ENCODE assay signal across 10 cellular contexts in genomic region chr4:85762204-85762884, GRCh38.
DNase-seq lines count a peak whose midpoint lies in the region; ATAC-seq, FAIRE-seq and TF ChIP-seq lines count a peak whose summit lies in the region.
"Had no signal": no experiment of that assay in that cellular context is flagged by ENCODE, and none has a peak within 500 bp of the region (broad histone marks: within the 10 kb centered on the region; RNA-seq: fewer than 3 reads in every experiment).

No MANE protein-coding gene starts in this region.

- H2BK12ac ChIP-seq in mesenchymal stem cell (ENCODE audit: low read length in 2 of 2): no peak overlapping the region

- TF ChIP-seq CTCF in heart left ventricle (IDR thresholded peaks at IDR 0.05) (no peak), endothelial cell of umbilical vein (IDR thresholded peaks at IDR 0.05; ENCODE audit: extremely low read depth in 1 of 2, insufficient read depth in 1 of 2, low read depth in 1 of 2, low read length in 2 of 2) (no peak), upper lobe of right lung (IDR thresholded peaks at IDR 0.05) (no peak)
- no peak for TF ChIP-seq CTCF in CD8-positive, alpha-beta T cell (IDR thresholded peaks at IDR 0.05)

- no peak overlapping the region for H3K27ac Mint-ChIP-seq in activated naive CD4-positive, alpha-beta T cell treated with anti-CD3 and anti-CD28 coated beads for 36 hours
- H3K27ac Mint-ChIP-seq in CD8-positive, alpha-beta T cell: no peak overlapping the region
- H3K27ac Mint-ChIP-seq: naive thymus-derived CD8-positive, alpha-beta T cell had no signal

- H3K4ac ChIP-seq in mesenchymal stem cell (ENCODE audit: low read depth in 1 of 2, low read length in 2 of 2): peak overlapping the region in 1 of 2 experiments; percentile 58

- peak; percentile 78 for FAIRE-seq in endothelial cell of umbilical vein (lab: Jason Lieb, UNC)

- CTCF ChIA-PET in endothelial cell of umbilical vein (lab: Charles Lee): interaction anchor here (0.7 to 3.2 kb wide), 24 partner anchors 11 to 678 kb away, joined by 3 to 73 read pairs (median 4); no protein-coding TSS in a partner anchor
- CTCF ChIA-PET in activated naive CD4-positive, alpha-beta T cell treated with anti-CD3 and anti-CD28 coated beads for 36 hours (lab: Charles Lee): no interaction called here
- CTCF ChIA-PET in CD8-positive, alpha-beta T cell (lab: Charles Lee): no interaction called here

- peaks cover 25% of the 10 kb centered on the region for H3K79me2 ChIP-seq in endothelial cell of umbilical vein (ENCODE audit: control insufficient read depth, insufficient read depth, low read length)

- no peak overlapping the region for H3K14ac ChIP-seq in mesenchymal stem cell (ENCODE audit: low read length in 2 of 2)

- ATAC-seq in heart left ventricle (peak in 2 of 4 donors; percentile 69 to 72), upper lobe of right lung (no peak)
- ATAC-seq in CD8-positive, alpha-beta T cell: no peak
- ATAC-seq: naive thymus-derived CD8-positive, alpha-beta T cell had no signal

- H3K23ac ChIP-seq in mesenchymal stem cell (ENCODE audit: low read length in 2 of 2): no peak overlapping the region

- intact Hi-C loops in heart left ventricle (cut with DNase I): loop anchor here in 2 of 10 donors (5.0 kb wide), 2 partner anchors 205 to 280 kb away; no protein-coding TSS in a partner anchor
- intact Hi-C loops in cardiac septum (cut with DNase I): no loop called here
- intact Hi-C loops in endothelial cell of umbilical vein (cut with micrococcal nuclease): loop anchor here (1.0 kb wide), 6 partner anchors 14 to 274 kb away; no protein-coding TSS in a partner anchor
- intact Hi-C loops in upper lobe of right lung (cut with DNase I): no loop called here
- intact Hi-C loops in activated naive CD4-positive, alpha-beta T cell treated with anti-CD3 and anti-CD28 coated beads for 36 hours (cut with micrococcal nuclease): no loop called here
- intact Hi-C loops in CD8-positive, alpha-beta T cell (cut with DNase I, micrococcal nuclease): no loop called here

- H2AFZ ChIP-seq in endothelial cell of umbilical vein (ENCODE audit: low read depth, low read length) (no peak overlapping the region), mesenchymal stem cell (ENCODE audit: low read depth, low read length) (no peak overlapping the region)

- H3K36me3 ChIP-seq in heart left ventricle: no peaks in the 10 kb centered on the region
- H3K36me3 ChIP-seq in endothelial cell of umbilical vein (ENCODE audit: control insufficient read depth in 2 of 2, extremely low read depth in 1 of 2, insufficient read depth in 2 of 2, low read length in 2 of 2): no peaks in the 10 kb centered on the region
- H3K36me3 ChIP-seq in mesenchymal stem cell (ENCODE audit: control insufficient read depth in 1 of 2, insufficient read depth in 2 of 2, low read depth in 1 of 2, low read length in 2 of 2): no peaks in the 10 kb centered on the region
- no peaks in the 10 kb centered on the region for H3K36me3 ChIP-seq in upper lobe of right lung
- H3K36me3 ChIP-seq in CD8-positive, alpha-beta T cell (ENCODE audit: insufficient read depth, low read length): no peaks in the 10 kb centered on the region

- TF ChIP-seq POLR2A in heart left ventricle (IDR thresholded peaks at IDR 0.05) (no peak), endothelial cell of umbilical vein (IDR thresholded peaks at IDR 0.05; ENCODE audit: low read depth, low read length) (peak; percentile 42)

- POLR2A ChIA-PET in endothelial cell of umbilical vein (lab: Charles Lee): interaction anchor here (0.6 to 2.3 kb wide), 6 partner anchors 12 to 303 kb away, joined by 3 to 43 read pairs (median 6); no protein-coding TSS in a partner anchor
- POLR2A ChIA-PET in CD8-positive, alpha-beta T cell (lab: Charles Lee): no interaction called here

- H3K36me3 Mint-ChIP-seq in activated naive CD4-positive, alpha-beta T cell treated with anti-CD3 and anti-CD28 coated beads for 36 hours (ENCODE audit: low read depth): no peaks in the 10 kb centered on the region
- no peaks in the 10 kb centered on the region for H3K36me3 Mint-ChIP-seq in CD8-positive, alpha-beta T cell
- H3K36me3 Mint-ChIP-seq: naive thymus-derived CD8-positive, alpha-beta T cell had no signal

- H3K4me2 ChIP-seq in endothelial cell of umbilical vein (ENCODE audit: insufficient read depth, low read length): peak overlapping the region; percentile 93
- no peak overlapping the region for H3K4me2 ChIP-seq in mesenchymal stem cell (ENCODE audit: low read length, poor library complexity, severe bottlenecking)

- no peaks in the 10 kb centered on the region for H4K20me1 ChIP-seq in endothelial cell of umbilical vein (replicated peaks; ENCODE audit: control insufficient read depth, extremely low read depth, insufficient read depth, low read length)

- H3K9me1 ChIP-seq in endothelial cell of umbilical vein (replicated peaks; ENCODE audit: control insufficient read depth, extremely low read depth, insufficient read depth, low read length): no peaks in the 10 kb centered on the region

- dilution Hi-C loops in endothelial cell of umbilical vein (cut with MboI; ENCODE audit: extremely low pct_ligation_motif_present, low sequenced_read_pairs): no loop called here

- TSS peak; percentile 72 for BruUV-seq in endothelial cell of umbilical vein (replicated peaks; lab: Mats Ljungman, UMichigan)

- no peaks in the 10 kb centered on the region for H3K27me3 Mint-ChIP-seq in activated naive CD4-positive, alpha-beta T cell treated with anti-CD3 and anti-CD28 coated beads for 36 hours (ENCODE audit: low read depth)
- no peaks in the 10 kb centered on the region for H3K27me3 Mint-ChIP-seq in CD8-positive, alpha-beta T cell (ENCODE audit: low read depth)
- H3K27me3 Mint-ChIP-seq: naive thymus-derived CD8-positive, alpha-beta T cell had no signal

- WGBS in heart left ventricle, 4 donors: 32 to 45% (median 38%) methylated on average over 6 of the region's 6 CpGs
- WGBS in mesenchymal stem cell: 0% methylated on average over 3 of the region's 6 CpGs

- H3K27ac ChIP-seq in heart left ventricle (peak overlapping the region in 11 of 12 donors; percentile 22 to 61 (median 36)), endothelial cell of umbilical vein (ENCODE audit: insufficient read depth, low read depth, low read length) (peak overlapping the region; percentile 90), mesenchymal stem cell (ENCODE audit: low read length, poor library complexity, severe bottlenecking) (no peak overlapping the region), upper lobe of right lung (peak overlapping the region; percentile 73)
- H3K27ac ChIP-seq in CD8-positive, alpha-beta T cell (ENCODE audit: low read depth, low read length): no peak overlapping the region

- H3K4me1 Mint-ChIP-seq in activated naive CD4-positive, alpha-beta T cell treated with anti-CD3 and anti-CD28 coated beads for 36 hours (ENCODE audit: low read depth): no peaks in the 10 kb centered on the region
- H3K4me1 Mint-ChIP-seq in CD8-positive, alpha-beta T cell (ENCODE audit: low read depth): no peaks in the 10 kb centered on the region
- H3K4me1 Mint-ChIP-seq: naive thymus-derived CD8-positive, alpha-beta T cell had no signal

- H3K9me3 Mint-ChIP-seq in activated naive CD4-positive, alpha-beta T cell treated with anti-CD3 and anti-CD28 coated beads for 36 hours: no peaks in the 10 kb centered on the region
- no peaks in the 10 kb centered on the region for H3K9me3 Mint-ChIP-seq in CD8-positive, alpha-beta T cell
- H3K9me3 Mint-ChIP-seq: naive thymus-derived CD8-positive, alpha-beta T cell had no signal

- no peak overlapping the region for H2BK120ac ChIP-seq in mesenchymal stem cell (ENCODE audit: low read depth, low read length)

- peaks cover 0 to 37% (median 20%) of the 10 kb centered on the region in 12 donors for H3K4me1 ChIP-seq in heart left ventricle
- H3K4me1 ChIP-seq in endothelial cell of umbilical vein (ENCODE audit: control insufficient read depth, extremely low read depth, insufficient read depth, low read length): peaks cover 53% of the 10 kb centered on the region
- peaks cover 3% of the 10 kb centered on the region for H3K4me1 ChIP-seq in mesenchymal stem cell (ENCODE audit: control insufficient read depth, insufficient read depth, low read depth, low read length)
- peaks cover 5% of the 10 kb centered on the region for H3K4me1 ChIP-seq in upper lobe of right lung
- no peaks in the 10 kb centered on the region for H3K4me1 ChIP-seq in CD8-positive, alpha-beta T cell (ENCODE audit: insufficient read depth, low read length)

- peak overlapping the region in 1 of 12 donors; percentile 3 for H3K4me3 ChIP-seq in heart left ventricle
- H3K4me3 ChIP-seq in endothelial cell of umbilical vein (replicated peaks in 1 of 3; ENCODE audit: insufficient read depth in 1 of 3, low read depth in 1 of 3, low read length in 3 of 3): peak overlapping the region in 2 of 3 experiments; percentile 21 to 60
- no peak overlapping the region for H3K4me3 ChIP-seq in mesenchymal stem cell (ENCODE audit: insufficient read depth in 1 of 2, low read depth in 1 of 2, low read length in 2 of 2)
- H3K4me3 ChIP-seq in upper lobe of right lung: peak overlapping the region; percentile 14
- no peak overlapping the region for H3K4me3 ChIP-seq in CD8-positive, alpha-beta T cell (ENCODE audit: low read depth, low read length)

- H3K9ac ChIP-seq in endothelial cell of umbilical vein (replicated peaks; ENCODE audit: extremely low read depth, insufficient read depth, low read length) (peak overlapping the region; percentile 93), mesenchymal stem cell (ENCODE audit: low read length) (peak overlapping the region; percentile 87)

- peak in 1 of 5 donors; percentile 31 for DNase-seq in heart left ventricle
- DNase-seq in cardiac septum (ENCODE audit: low spot score): no peak
- peak; percentile 99 for DNase-seq in endothelial cell of umbilical vein (ENCODE audit: low read depth, low spot score)
- peak; percentile 80 for DNase-seq in mesenchymal stem cell
- no peak for DNase-seq in upper lobe of right lung
- no peak for DNase-seq in activated naive CD4-positive, alpha-beta T cell treated with anti-CD3 and anti-CD28 coated beads for 36 hours
- DNase-seq in RKO (ENCODE audit: low spot score): no peak
- DNase-seq in CD8-positive, alpha-beta T cell: no peak
- DNase-seq: naive thymus-derived CD8-positive, alpha-beta T cell; stimulated activated CD4-positive, alpha-beta T cell treated with anti-CD3 and anti-CD28 coated beads, Interleukin-2, amount 100 ng/mL, for 48 hours had no signal

- no peak overlapping the region for H4K91ac ChIP-seq in mesenchymal stem cell (ENCODE audit: low read length)

- no peak overlapping the region for H3K4me3 Mint-ChIP-seq in activated naive CD4-positive, alpha-beta T cell treated with anti-CD3 and anti-CD28 coated beads for 36 hours
- H3K4me3 Mint-ChIP-seq in CD8-positive, alpha-beta T cell: no peak overlapping the region
- H3K4me3 Mint-ChIP-seq: naive thymus-derived CD8-positive, alpha-beta T cell had no signal

- no peaks in the 10 kb centered on the region for H3K79me1 ChIP-seq in mesenchymal stem cell (replicated peaks; ENCODE audit: low read length, poor library complexity, severe bottlenecking)

- H3K27me3 ChIP-seq in heart left ventricle (no peaks in the 10 kb centered on the region), endothelial cell of umbilical vein (ENCODE audit: control insufficient read depth in 2 of 2, insufficient read depth in 2 of 2, low read length in 2 of 2) (no peaks in the 10 kb centered on the region), mesenchymal stem cell (ENCODE audit: control insufficient read depth in 1 of 2, insufficient read depth in 1 of 2, low read length in 2 of 2) (no peaks in the 10 kb centered on the region), upper lobe of right lung (no peaks in the 10 kb centered on the region)
- no peaks in the 10 kb centered on the region for H3K27me3 ChIP-seq in CD8-positive, alpha-beta T cell (ENCODE audit: insufficient read depth, low read length)

- no peak overlapping the region for H2BK15ac ChIP-seq in mesenchymal stem cell (ENCODE audit: low read depth, poor library complexity, severe bottlenecking)

- no peak overlapping the region for H4K8ac ChIP-seq in mesenchymal stem cell (ENCODE audit: low read length)

- H2AK5ac ChIP-seq in mesenchymal stem cell (ENCODE audit: low read length, severe bottlenecking): no peak overlapping the region

- H2BK5ac ChIP-seq in mesenchymal stem cell (ENCODE audit: low read depth, low read length, poor library complexity, severe bottlenecking): no peak overlapping the region

- H3K9me3 ChIP-seq in heart left ventricle (no peaks in the 10 kb centered on the region), endothelial cell of umbilical vein (replicated peaks; ENCODE audit: control insufficient read depth, insufficient read depth, low read length) (no peaks in the 10 kb centered on the region), mesenchymal stem cell (ENCODE audit: control insufficient read depth, low read length) (no peaks in the 10 kb centered on the region), upper lobe of right lung (no peaks in the 10 kb centered on the region)
- no peaks in the 10 kb centered on the region for H3K9me3 ChIP-seq in CD8-positive, alpha-beta T cell (ENCODE audit: low read length)

- no peak overlapping the region for H3K18ac ChIP-seq in mesenchymal stem cell (ENCODE audit: low read depth in 1 of 2, low read length in 2 of 2)

Comparison
In these comparisons a context has a peak if more than half of its experiments do, and no peak if none do; other contexts are left out.
1. DNase-seq: peak in endothelial cell of umbilical vein (single experiment) and mesenchymal stem cell (single experiment); none in cardiac septum (single experiment), upper lobe of right lung (single experiment), activated naive CD4-positive, alpha-beta T cell treated with anti-CD3 and anti-CD28 coated beads for 36 hours (single experiment), RKO (single experiment) and CD8-positive, alpha-beta T cell (0 of 7).
2. H3K27ac ChIP-seq: peak in heart left ventricle (11 of 12), endothelial cell of umbilical vein (single experiment) and upper lobe of right lung (single experiment); none in mesenchymal stem cell (single experiment) and CD8-positive, alpha-beta T cell (single experiment).
3. H3K4me3 ChIP-seq: peak in endothelial cell of umbilical vein (2 of 3) and upper lobe of right lung (single experiment); none in mesenchymal stem cell (0 of 2) and CD8-positive, alpha-beta T cell (single experiment).